17 cellular contexts compared by ENCODE assay signal in the genomic region with DNA sequence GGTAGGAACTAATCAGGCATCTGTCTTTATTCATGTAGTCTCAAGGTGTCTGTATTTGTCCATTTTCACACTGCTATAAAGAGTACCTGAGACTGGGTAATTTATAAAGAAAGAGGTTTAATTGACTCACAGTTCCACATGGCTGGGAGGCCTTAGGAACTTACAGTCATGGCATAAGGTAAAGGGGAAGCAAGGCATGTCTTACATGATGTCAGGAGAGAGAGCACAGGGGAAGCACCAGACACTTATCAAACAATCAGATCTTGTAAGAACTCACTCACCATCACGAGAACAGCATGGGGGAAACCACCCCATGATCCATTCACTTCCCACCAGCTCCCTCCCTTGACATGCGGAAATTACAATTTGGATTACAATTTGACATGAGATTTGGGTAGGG. TPM values are rescaled to one million over a fixed set of nuclear protein-coding genes. Genes with fewer than 3 reads are reported as not detected.
DNase-seq lines count a peak whose midpoint lies in the region; ATAC-seq and TF ChIP-seq lines count a peak whose summit lies in the region.
"Had no signal": no experiment of that assay in that cellular context is flagged by ENCODE, and none has a peak within 500 bp of the region (broad histone marks: within the 10 kb centered on the region; RNA-seq: fewer than 3 reads in every experiment).

No MANE protein-coding gene starts in this region.

- POLR2A ChIA-PET in T-cell (lab: Charles Lee) = interaction anchor here in 1 of 2 donors (0.6 kb wide), 1 partner anchor 140 kb away, joined by 4 read pairs; no protein-coding TSS in a partner anchor

- H3K27me3 Mint-ChIP-seq in activated T-cell treated with anti-CD3 and anti-CD28 coated beads, Interleukin-2, amount 50 U/mL, for 72 hours (ENCODE audit: low read depth) = no peaks in the 10 kb centered on the region
- no peaks in the 10 kb centered on the region for H3K27me3 Mint-ChIP-seq in activated T-helper 17 cell treated with anti-CD3 and anti-CD28 coated beads, Interleukin-2, amount 50 U/mL, for 72 hours
- H3K27me3 Mint-ChIP-seq in neural crest cell (ENCODE audit: low read depth) (no peaks in the 10 kb centered on the region), T-cell (no peaks in the 10 kb centered on the region)

- H3K4me3 Mint-ChIP-seq in activated T-cell treated with anti-CD3 and anti-CD28 coated beads, Interleukin-2, amount 50 U/mL, for 72 hours = no peak overlapping the region
- H3K4me3 Mint-ChIP-seq in activated T-helper 17 cell treated with anti-CD3 and anti-CD28 coated beads, Interleukin-2, amount 50 U/mL, for 72 hours = no peak overlapping the region
- H3K4me3 Mint-ChIP-seq in neural crest cell = no peak overlapping the region
- H3K4me3 Mint-ChIP-seq in T-cell = no peak overlapping the region
- H3K4me3 Mint-ChIP-seq: HFFc6 had no signal

- in situ Hi-C loops in KBM-7 (cut with MboI; ENCODE audit: low pct_unique_long_range_greater_than_20kb, low sequenced_read_pairs) = no loop called here

- no peak for DNase-seq in activated T-cell treated with anti-CD3 and anti-CD28 coated beads, Interleukin-2, amount 50 U/mL, for 72 hours
- DNase-seq in activated T-cell treated with anti-CD3 and anti-CD28 coated beads for 4 hours = no peak
- peak; percentile 40 for DNase-seq in KBM-7
- no peak for DNase-seq in neural crest cell (ENCODE audit: low read depth, low spot score)
- no peak for DNase-seq in T-cell
- DNase-seq in NCI-H446 (lab: John Stamatoyannopoulos, UW) = no peak
- DNase-seq: ACHN, AML-193, DMS79, HFFc6, NCI-H1092, NCI-H1436 treated with DMSO at 0.1 percent for 48 hours, NCI-H2029, SJCRH30 had no signal

- CTCF ChIA-PET in T-cell (lab: Charles Lee) = no interaction called here

- no peak for TF ChIP-seq CTCF in neural crest cell (conservative IDR thresholded peaks at IDR 0.05)

- peaks cover 0 to 7% of the 10 kb centered on the region in 2 donors for H3K9me3 Mint-ChIP-seq in activated T-cell treated with anti-CD3 and anti-CD28 coated beads, Interleukin-2, amount 50 U/mL, for 72 hours
- no peaks in the 10 kb centered on the region for H3K9me3 Mint-ChIP-seq in activated T-helper 17 cell treated with anti-CD3 and anti-CD28 coated beads, Interleukin-2, amount 50 U/mL, for 72 hours
- peaks cover 4% of the 10 kb centered on the region for H3K9me3 Mint-ChIP-seq in neural crest cell
- H3K9me3 Mint-ChIP-seq in T-cell = peaks cover 0 to 6% (median 4%) of the 10 kb centered on the region in 3 donors

- ATAC-seq in activated T-cell treated with anti-CD3 and anti-CD28 coated beads, Interleukin-2, amount 50 U/mL, for 72 hours (replicated peaks in 1 of 2) = peak; percentile 36 to 43
- peak; percentile 46 for ATAC-seq in activated T-helper 17 cell treated with anti-CD3 and anti-CD28 coated beads, Interleukin-2, amount 50 U/mL, for 72 hours (replicated peaks)
- ATAC-seq in GM18909 (IDR thresholded peaks at IDR 0.05; ENCODE audit: poor library complexity, unreplicated experiment) = no peak
- no peak for ATAC-seq in T-cell (replicated peaks in 1 of 4)
- ATAC-seq: Panc1 had no signal

- peaks cover 26% of the 10 kb centered on the region for H3K4me1 Mint-ChIP-seq in activated T-cell treated with anti-CD3 and anti-CD28 coated beads, Interleukin-2, amount 50 U/mL, for 72 hours (ENCODE audit: low read depth)
- peaks cover 4% of the 10 kb centered on the region for H3K4me1 Mint-ChIP-seq in activated T-helper 17 cell treated with anti-CD3 and anti-CD28 coated beads, Interleukin-2, amount 50 U/mL, for 72 hours
- H3K4me1 Mint-ChIP-seq in neural crest cell = no peaks in the 10 kb centered on the region
- H3K4me1 Mint-ChIP-seq in T-cell = peaks cover 0 to 2% (median under 1%) of the 10 kb centered on the region in 3 donors

- no peak overlapping the region for H3K27ac Mint-ChIP-seq in activated T-cell treated with anti-CD3 and anti-CD28 coated beads, Interleukin-2, amount 50 U/mL, for 72 hours
- H3K27ac Mint-ChIP-seq in activated T-helper 17 cell treated with anti-CD3 and anti-CD28 coated beads, Interleukin-2, amount 50 U/mL, for 72 hours = no peak overlapping the region
- H3K27ac Mint-ChIP-seq in neural crest cell (ENCODE audit: unreplicated experiment) (peak overlapping the region; percentile 39), T-cell (no peak overlapping the region)
- H3K27ac Mint-ChIP-seq: HFFc6 had no signal

- H3K36me3 Mint-ChIP-seq in activated T-cell treated with anti-CD3 and anti-CD28 coated beads, Interleukin-2, amount 50 U/mL, for 72 hours (ENCODE audit: insufficient read depth in 2 of 2) = peaks cover 7 to 12% of the 10 kb centered on the region in 2 donors
- no peaks in the 10 kb centered on the region for H3K36me3 Mint-ChIP-seq in activated T-helper 17 cell treated with anti-CD3 and anti-CD28 coated beads, Interleukin-2, amount 50 U/mL, for 72 hours (ENCODE audit: low read depth)
- H3K36me3 Mint-ChIP-seq in neural crest cell (ENCODE audit: low read depth) = peaks cover 22% of the 10 kb centered on the region
- peaks cover 12% of the 10 kb centered on the region for H3K36me3 Mint-ChIP-seq in T-cell

RNA-seq across cellular contexts. Expression of a gene that starts 44.2 kb away (rescaled TPM):
- total RNA-seq in activated T-cell treated with anti-CD3 and anti-CD28 coated beads, Interleukin-2, amount 50 U/mL, for 72 hours = 10 to 100 TPM in 1 of 2 donors, 1 to 10 TPM in 1; 7.3 to 17.0 TPM
- 10 to 100 TPM; 13.5 to 32.2 TPM for total RNA-seq in activated T-helper 17 cell treated with anti-CD3 and anti-CD28 coated beads, Interleukin-2, amount 50 U/mL, for 72 hours
- total RNA-seq in neural crest cell = 51.7 and 55.2 TPM in 2 replicates
- total RNA-seq in T-cell = 1 to 10 TPM; 1.5 to 7.6 (median 4.1) TPM

RNA-seq across cellular contexts. Expression of a gene that starts 44.2 kb away (rescaled TPM):
- 10 to 100 TPM; 28.9 to 34.6 TPM for total RNA-seq in activated T-cell treated with anti-CD3 and anti-CD28 coated beads, Interleukin-2, amount 50 U/mL, for 72 hours
- 10 to 100 TPM; 14.9 to 18.4 TPM for total RNA-seq in activated T-helper 17 cell treated with anti-CD3 and anti-CD28 coated beads, Interleukin-2, amount 50 U/mL, for 72 hours
- total RNA-seq in neural crest cell (15.0 and 15.8 TPM in 2 replicates), T-cell (10 to 100 TPM; 28.7 to 60.1 (median 35.0) TPM)

Comparison
In these comparisons a context has a peak if more than half of its experiments do, and no peak if none do; other contexts are left out.
1. ATAC-seq: peak in activated T-cell treated with anti-CD3 and anti-CD28 coated beads, Interleukin-2, amount 50 U/mL, for 72 hours (2 of 2) and activated T-helper 17 cell treated with anti-CD3 and anti-CD28 coated beads, Interleukin-2, amount 50 U/mL, for 72 hours (single experiment); none in GM18909 (single experiment) and T-cell (0 of 4).